ENCODE assay signal across 2 cellular contexts in the genomic region with DNA sequence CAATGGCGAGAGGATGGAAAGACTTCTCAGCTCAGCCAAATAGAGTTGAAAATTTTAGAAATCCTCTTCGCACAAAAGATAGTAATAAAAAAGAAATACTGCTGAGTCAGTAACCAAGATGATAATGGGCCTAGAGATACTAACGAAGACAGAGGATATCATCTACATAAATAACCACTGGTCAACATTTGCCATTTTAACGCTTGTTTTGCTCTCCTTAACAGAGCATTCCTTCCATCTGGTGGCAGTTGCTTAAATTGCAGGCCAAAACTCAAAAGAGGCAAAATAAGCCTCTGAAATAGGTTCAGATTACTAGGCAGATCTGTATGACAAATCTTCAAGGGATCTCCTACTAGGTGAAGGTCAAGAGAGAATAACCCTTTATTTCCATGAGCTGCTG.
A peak's percentile ranks its signal among the peaks of the same experiment; 100 is the strongest.
TF ChIP-seq lines count a peak whose summit lies in the region.

No MANE protein-coding gene starts in this region.

TF ChIP-seq in IMR-90, 13 proteins besides CTCF, POLR2A, EP300 and RAD21:
- no peak for TF ChIP-seq MAZ (IDR thresholded peaks at IDR 0.05; ENCODE audit: borderline replicate concordance, low read depth, low read length)
- no peak for TF ChIP-seq RFX5 (IDR thresholded peaks at IDR 0.05; ENCODE audit: low read depth, low read length)
- TF ChIP-seq FOS (IDR thresholded peaks at IDR 0.05; ENCODE audit: low read depth, low read length), result no peak
- TF ChIP-seq SMC3 (IDR thresholded peaks at IDR 0.05; ENCODE audit: low read depth, low read length), result peak; percentile 46; the same call in 1 of the 2 replicates
- no peak for TF ChIP-seq RCOR1 (IDR thresholded peaks at IDR 0.05; ENCODE audit: insufficient replicate concordance, low read length)
- no peak for TF ChIP-seq USF2 (IDR thresholded peaks at IDR 0.05; ENCODE audit: low read depth, low read length)
- no peak for TF ChIP-seq CEBPB (IDR thresholded peaks at IDR 0.05; ENCODE audit: low read depth, low read length)
- no peak for TF ChIP-seq MXI1 (IDR thresholded peaks at IDR 0.05; ENCODE audit: borderline replicate concordance, low read depth, low read length)
- no peak for TF ChIP-seq NFE2L2 (IDR thresholded peaks at IDR 0.05; ENCODE audit: low read depth, low read length)
- no peak for TF ChIP-seq ELK1 (IDR thresholded peaks at IDR 0.05; ENCODE audit: borderline replicate concordance, low read depth, low read length)
- TF ChIP-seq MAFK (IDR thresholded peaks at IDR 0.05; ENCODE audit: low read depth, low read length), result peak; percentile 83
- TF ChIP-seq BHLHE40 (IDR thresholded peaks at IDR 0.05; ENCODE audit: low read depth, low read length), result no peak
- no peak for TF ChIP-seq CHD1 (IDR thresholded peaks at IDR 0.05; ENCODE audit: low read depth, low read length)

TF ChIP-seq in K562, 482 proteins besides CTCF, POLR2A, EP300 and RAD21:
- no peak for TF ChIP-seq NR2F6 (CRISPR knock-in tag; IDR thresholded peaks at IDR 0.05)
- no peak for TF ChIP-seq RBM17 (IDR thresholded peaks at IDR 0.05; ENCODE audit: borderline replicate concordance, low read depth, low read length)
- no peak for TF ChIP-seq USF2 (CRISPR knock-in tag; IDR thresholded peaks at IDR 0.05)
- TF ChIP-seq SIX5 (IDR thresholded peaks at IDR 0.05; ENCODE audit: borderline replicate concordance in 1 of 2, insufficient read depth in 1 of 2, low read depth in 1 of 2, low read length in 2 of 2), result no peak
- TF ChIP-seq ZSCAN29 (IDR thresholded peaks at IDR 0.05), result no peak
- TF ChIP-seq, protein P1, sequence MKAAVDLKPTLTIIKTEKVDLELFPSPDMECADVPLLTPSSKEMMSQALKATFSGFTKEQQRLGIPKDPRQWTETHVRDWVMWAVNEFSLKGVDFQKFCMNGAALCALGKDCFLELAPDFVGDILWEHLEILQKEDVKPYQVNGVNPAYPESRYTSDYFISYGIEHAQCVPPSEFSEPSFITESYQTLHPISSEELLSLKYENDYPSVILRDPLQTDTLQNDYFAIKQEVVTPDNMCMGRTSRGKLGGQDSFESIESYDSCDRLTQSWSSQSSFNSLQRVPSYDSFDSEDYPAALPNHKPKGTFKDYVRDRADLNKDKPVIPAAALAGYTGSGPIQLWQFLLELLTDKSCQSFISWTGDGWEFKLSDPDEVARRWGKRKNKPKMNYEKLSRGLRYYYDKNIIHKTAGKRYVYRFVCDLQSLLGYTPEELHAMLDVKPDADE (conservative IDR thresholded peaks at IDR 0.05; ENCODE audit: control insufficient read depth, low read depth, low read length), result no peak
- TF ChIP-seq SMC3 (conservative IDR thresholded peaks at IDR 0.05; ENCODE audit: insufficient read depth, low read depth, low read length), result 0 out of 2 replicates have a peak, but pooled peaks have one; percentile 26
- no peak for TF ChIP-seq MAX (CRISPR knock-in tag; IDR thresholded peaks at IDR 0.05)
- TF ChIP-seq HLTF (IDR thresholded peaks at IDR 0.05), result no peak
- TF ChIP-seq, protein P2, sequence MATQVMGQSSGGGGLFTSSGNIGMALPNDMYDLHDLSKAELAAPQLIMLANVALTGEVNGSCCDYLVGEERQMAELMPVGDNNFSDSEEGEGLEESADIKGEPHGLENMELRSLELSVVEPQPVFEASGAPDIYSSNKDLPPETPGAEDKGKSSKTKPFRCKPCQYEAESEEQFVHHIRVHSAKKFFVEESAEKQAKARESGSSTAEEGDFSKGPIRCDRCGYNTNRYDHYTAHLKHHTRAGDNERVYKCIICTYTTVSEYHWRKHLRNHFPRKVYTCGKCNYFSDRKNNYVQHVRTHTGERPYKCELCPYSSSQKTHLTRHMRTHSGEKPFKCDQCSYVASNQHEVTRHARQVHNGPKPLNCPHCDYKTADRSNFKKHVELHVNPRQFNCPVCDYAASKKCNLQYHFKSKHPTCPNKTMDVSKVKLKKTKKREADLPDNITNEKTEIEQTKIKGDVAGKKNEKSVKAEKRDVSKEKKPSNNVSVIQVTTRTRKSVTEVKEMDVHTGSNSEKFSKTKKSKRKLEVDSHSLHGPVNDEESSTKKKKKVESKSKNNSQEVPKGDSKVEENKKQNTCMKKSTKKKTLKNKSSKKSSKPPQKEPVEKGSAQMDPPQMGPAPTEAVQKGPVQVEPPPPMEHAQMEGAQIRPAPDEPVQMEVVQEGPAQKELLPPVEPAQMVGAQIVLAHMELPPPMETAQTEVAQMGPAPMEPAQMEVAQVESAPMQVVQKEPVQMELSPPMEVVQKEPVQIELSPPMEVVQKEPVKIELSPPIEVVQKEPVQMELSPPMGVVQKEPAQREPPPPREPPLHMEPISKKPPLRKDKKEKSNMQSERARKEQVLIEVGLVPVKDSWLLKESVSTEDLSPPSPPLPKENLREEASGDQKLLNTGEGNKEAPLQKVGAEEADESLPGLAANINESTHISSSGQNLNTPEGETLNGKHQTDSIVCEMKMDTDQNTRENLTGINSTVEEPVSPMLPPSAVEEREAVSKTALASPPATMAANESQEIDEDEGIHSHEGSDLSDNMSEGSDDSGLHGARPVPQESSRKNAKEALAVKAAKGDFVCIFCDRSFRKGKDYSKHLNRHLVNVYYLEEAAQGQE (CRISPR knock-in tag; IDR thresholded peaks at IDR 0.05; ENCODE audit: low read depth), result no peak
- TF ChIP-seq C11orf30 (IDR thresholded peaks at IDR 0.05; ENCODE audit: low read depth), result peak; percentile 85
- no peak for TF ChIP-seq RHOXF2B (CRISPR knock-in tag; conservative IDR thresholded peaks at IDR 0.05)
- TF ChIP-seq, protein P3, sequence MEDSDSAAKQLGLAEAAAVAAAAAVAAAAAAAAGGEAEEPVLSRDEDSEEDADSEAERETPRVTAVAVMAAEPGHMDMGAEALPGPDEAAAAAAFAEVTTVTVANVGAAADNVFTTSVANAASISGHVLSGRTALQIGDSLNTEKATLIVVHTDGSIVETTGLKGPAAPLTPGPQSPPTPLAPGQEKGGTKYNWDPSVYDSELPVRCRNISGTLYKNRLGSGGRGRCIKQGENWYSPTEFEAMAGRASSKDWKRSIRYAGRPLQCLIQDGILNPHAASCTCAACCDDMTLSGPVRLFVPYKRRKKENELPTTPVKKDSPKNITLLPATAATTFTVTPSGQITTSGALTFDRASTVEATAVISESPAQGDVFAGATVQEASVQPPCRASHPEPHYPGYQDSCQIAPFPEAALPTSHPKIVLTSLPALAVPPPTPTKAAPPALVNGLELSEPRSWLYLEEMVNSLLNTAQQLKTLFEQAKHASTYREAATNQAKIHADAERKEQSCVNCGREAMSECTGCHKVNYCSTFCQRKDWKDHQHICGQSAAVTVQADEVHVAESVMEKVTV (CRISPR knock-in tag; IDR thresholded peaks at IDR 0.05), result peak; percentile 41; the same call in 1 of the 2 replicates
- peak; percentile 71 for TF ChIP-seq MAFK (IDR thresholded peaks at IDR 0.05; ENCODE audit: low read length)
- TF ChIP-seq HMBOX1 (IDR thresholded peaks at IDR 0.05), result 0 out of 2 replicates have a peak, but pooled peaks have one; percentile 25
- no peak for TF ChIP-seq PATZ1 (CRISPR knock-in tag; IDR thresholded peaks at IDR 0.05; ENCODE audit: borderline replicate concordance)
- no peak for TF ChIP-seq LEF1 (IDR thresholded peaks at IDR 0.05)
- TF ChIP-seq MAFF (IDR thresholded peaks at IDR 0.05; ENCODE audit: low read length), result peak; percentile 75
- TF ChIP-seq ZNF316 (IDR thresholded peaks at IDR 0.05), result peak; percentile 95
- 0 out of 2 replicates have a peak, but pooled peaks have one; percentile 19 for TF ChIP-seq SOX6 (IDR thresholded peaks at IDR 0.05)
- peak; percentile 87 for TF ChIP-seq MAFG (tag; conservative IDR thresholded peaks at IDR 0.05)
